22 cellular contexts compared by ENCODE assay signal in genomic region chr10:129614341-129614740, GRCh38.
"Had no signal": no experiment of that assay in that cellular context is flagged by ENCODE, and none has a peak within 500 bp of the region (broad histone marks: within the 10 kb centered on the region; RNA-seq: fewer than 3 reads in every experiment).

No MANE protein-coding gene starts in this region.

- DNase-seq: activated CD4-positive, alpha-beta T cell treated with anti-CD3 and anti-CD28 coated beads for 36 hours; activated CD4-positive, alpha-beta T cell treated with anti-CD3 and anti-CD28 coated beads, Interleukin-2, amount 50 U/mL, for 4 hours; activated CD4-positive, CD25-positive, alpha-beta regulatory T cell; activated effector memory CD4-positive, alpha-beta T cell treated with Interleukin-2 at 50 U/mL for 16 hours; activated naive CD4-positive, alpha-beta T cell treated with Interleukin-2 at 50 U/mL for 16 hours; esophagus squamous epithelium; foreskin melanocyte; left cardiac atrium; naive B cell; nephron progenitor cell; pancreas; stimulated activated CD4-positive, alpha-beta T cell treated with anti-CD3 and anti-CD28 coated beads, Interleukin-15, amount 100 ng/mL, for 24 hours; stimulated activated CD4-positive, alpha-beta T cell treated with anti-CD3 and anti-CD28 coated beads, Interleukin-2, amount 100 ng/mL, for 24 hours; stimulated activated naive B cell treated with anti-CD40 and anti-IgM and Interleukin-4, amounts not matched to agents 10 μg/mL and 1 μg/mL and 100 μg/mL, for 72 hours; stomach; transverse colon had no signal

- H3K36me3 Mint-ChIP-seq: brain, mesothelial cell of epicardium had no signal

- H3K4me1 Mint-ChIP-seq: activated CD4-positive, alpha-beta T cell treated with anti-CD3 and anti-CD28 coated beads for 36 hours; mesothelial cell of epicardium had no signal

- H3K27me3 Mint-ChIP-seq: activated CD4-positive, alpha-beta T cell treated with anti-CD3 and anti-CD28 coated beads for 36 hours; activated naive CD8-positive, alpha-beta T cell; naive B cell; stimulated activated naive B cell treated with anti-CD40 and anti-IgM and Interleukin-4, amounts not matched to agents 10 μg/mL and 1 μg/mL and 100 μg/mL, for 72 hours had no signal

- H3K9me3 Mint-ChIP-seq: brain, nephron progenitor cell had no signal

- H3K27ac ChIP-seq: ascending aorta, cardiac muscle cell, esophagus squamous epithelium, pancreas, prostate gland, stomach, transverse colon had no signal

- H3K27me3 ChIP-seq: ascending aorta, cardiac muscle cell, esophagus squamous epithelium, pancreas, stomach, transverse colon had no signal

- H3K9me3 ChIP-seq: ascending aorta, esophagus squamous epithelium, pancreas, prostate gland, stomach, transverse colon had no signal

- H3K4me3 ChIP-seq: ascending aorta, cardiac muscle cell, esophagus squamous epithelium, pancreas, prostate gland, stomach, transverse colon had no signal

- ATAC-seq: activated CD4-positive, alpha-beta T cell treated with anti-CD3 and anti-CD28 coated beads for 36 hours; pancreas; stimulated activated naive B cell treated with anti-CD40 and anti-IgM and Interleukin-4, amounts not matched to agents 10 μg/mL and 1 μg/mL and 100 μg/mL, for 72 hours had no signal

- H3K36me3 ChIP-seq: ascending aorta, cardiac muscle cell, pancreas, prostate gland, stomach, transverse colon had no signal

- H3K4me1 ChIP-seq: ascending aorta, esophagus squamous epithelium, pancreas, prostate gland, stomach, transverse colon had no signal

- H3K4me3 Mint-ChIP-seq: activated CD4-positive, alpha-beta T cell treated with anti-CD3 and anti-CD28 coated beads for 36 hours; activated naive CD8-positive, alpha-beta T cell; brain; mesothelial cell of epicardium; naive B cell; nephron progenitor cell; stimulated activated naive B cell treated with anti-CD40 and anti-IgM and Interleukin-4, amounts not matched to agents 10 μg/mL and 1 μg/mL and 100 μg/mL, for 72 hours had no signal

- H3K27ac Mint-ChIP-seq: activated CD4-positive, alpha-beta T cell treated with anti-CD3 and anti-CD28 coated beads for 36 hours; activated naive CD8-positive, alpha-beta T cell; mesothelial cell of epicardium; naive B cell; stimulated activated naive B cell treated with anti-CD40 and anti-IgM and Interleukin-4, amounts not matched to agents 10 μg/mL and 1 μg/mL and 100 μg/mL, for 72 hours had no signal
